In the genomic region with DNA sequence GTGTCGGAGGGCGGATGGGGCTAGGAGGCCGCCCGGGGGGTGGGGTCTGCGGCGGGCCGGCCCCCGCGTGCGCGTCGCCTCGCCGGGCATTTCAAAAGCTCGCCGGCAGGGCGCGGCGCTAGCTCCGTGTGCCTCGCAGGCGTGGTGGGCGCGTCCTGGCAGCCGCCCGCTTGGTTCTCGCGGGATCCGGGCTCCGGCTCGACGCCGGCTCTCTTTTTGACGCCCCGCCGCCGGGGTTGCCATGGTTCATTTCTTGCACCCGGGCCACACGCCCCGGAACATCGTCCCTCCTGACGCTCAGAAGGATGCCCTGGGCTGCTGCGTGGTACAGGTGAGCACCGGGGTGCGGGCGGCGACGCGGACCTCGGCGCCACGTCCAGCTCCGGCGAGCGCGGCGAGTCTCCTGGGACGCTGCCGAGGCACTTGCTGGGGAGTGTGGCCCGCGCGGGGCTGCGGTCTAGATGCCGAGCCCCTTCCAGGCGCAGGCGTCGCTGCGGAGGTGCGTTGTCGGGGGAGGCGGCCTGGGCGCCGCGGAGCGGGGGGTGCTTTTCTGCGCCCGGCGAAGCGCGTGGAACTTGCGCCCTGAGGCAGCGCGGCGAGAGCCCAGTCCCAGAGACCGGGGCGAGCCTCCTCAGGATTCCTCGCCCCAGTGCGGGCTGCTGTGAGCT, we compare ENCODE assay signal across 8 cellular contexts. TPM values are rescaled to one million over a fixed set of nuclear protein-coding genes. Genes with fewer than 3 reads are reported as not detected.
A peak's percentile ranks its signal among the peaks of the same experiment; 100 is the strongest.
DNase-seq lines count a peak whose midpoint lies in the region; ATAC-seq lines count a peak whose summit lies in the region.

A gene (plus strand): TSS at position 118 of the 668 bp plus-strand sequence. CDS start 124 bp downstream, at position 242.

- H3K9me3 ChIP-seq in ectodermal cell (ENCODE audit: control insufficient read depth, low read length): no peaks in the 10 kb centered on the region

- H3K36me3 ChIP-seq in ectodermal cell (ENCODE audit: control insufficient read depth, insufficient read depth, low read length): no peaks in the 10 kb centered on the region

- peaks cover 49% of the 10 kb centered on the region for H3K27me3 ChIP-seq in ectodermal cell (ENCODE audit: control insufficient read depth, insufficient read depth, low read length, poor library complexity, severe bottlenecking)

- peaks cover 4% of the 10 kb centered on the region for H3K4me1 ChIP-seq in ectodermal cell (ENCODE audit: control insufficient read depth, insufficient read depth, low read length)

- WGBS in ectodermal cell, 2 experiments: 1% methylated on average over 88 of the region's 88 CpGs

- H3K27ac ChIP-seq in ectodermal cell (ENCODE audit: insufficient read depth, low read depth, low read length, poor library complexity, severe bottlenecking): no peak within 1 kb of the TSS

- DNase-seq in NCI-H2171 (lab: John Stamatoyannopoulos, UW) (peak; percentile 91), mucosa of gallbladder (ENCODE audit: low spot score) (peak; percentile 30), C1 segment of cervical spinal cord (lab: John Stamatoyannopoulos, UW) (no peak)
- DNase-seq in activated CD4-positive, alpha-beta T cell treated with anti-CD3 and anti-CD28 coated beads, Interleukin-2, amount 50 U/mL, for 1 hour: peak; percentile 59
- peak; percentile 7 to 58 for DNase-seq in stimulated activated CD8-positive, alpha-beta memory T cell treated with anti-CD3 and anti-CD28 coated beads, Interleukin-7, amount 100 ng/mL, for 4 hours (ENCODE audit: low read depth in 2 of 2)

- H3K4me3 ChIP-seq in ectodermal cell (ENCODE audit: insufficient read depth, low read depth, low read length): peak within 1 kb of the TSS; percentile 43

- peak; percentile 94 for ATAC-seq in GM18498 (IDR thresholded peaks at IDR 0.05; ENCODE audit: unreplicated experiment)
- ATAC-seq in HG02938 (IDR thresholded peaks at IDR 0.05; ENCODE audit: unreplicated experiment): peak; percentile 80

RNA-seq across cellular contexts. Expression of the gene that starts here (rescaled TPM):
- polyA plus RNA-seq in ectodermal cell (2013, experiment 1 of 4): 0.43 TPM
- 1.2 TPM for polyA plus RNA-seq in ectodermal cell (2013, experiment 2 of 4)
- 0.43 TPM for polyA plus RNA-seq in ectodermal cell (2013, experiment 3 of 4)
- polyA plus RNA-seq in ectodermal cell (2013, experiment 4 of 4): 0.24 TPM
- 0.09 TPM for total RNA-seq in mucosa of gallbladder

Comparison
In these comparisons a context has a peak if more than half of its experiments do, and no peak if none do; other contexts are left out.
1. Peak in DNase-seq in mucosa of gallbladder; RNA of the gene not detected or under 1 TPM.
2. DNase-seq: peak in NCI-H2171 (single experiment), activated CD4-positive, alpha-beta T cell treated with anti-CD3 and anti-CD28 coated beads, Interleukin-2, amount 50 U/mL, for 1 hour (single experiment) and stimulated activated CD8-positive, alpha-beta memory T cell treated with anti-CD3 and anti-CD28 coated beads, Interleukin-7, amount 100 ng/mL, for 4 hours (2 of 2); none in C1 segment of cervical spinal cord (0 of 14).